Comparison of ENCODE assay signal across 22 cellular contexts in the genomic region with DNA sequence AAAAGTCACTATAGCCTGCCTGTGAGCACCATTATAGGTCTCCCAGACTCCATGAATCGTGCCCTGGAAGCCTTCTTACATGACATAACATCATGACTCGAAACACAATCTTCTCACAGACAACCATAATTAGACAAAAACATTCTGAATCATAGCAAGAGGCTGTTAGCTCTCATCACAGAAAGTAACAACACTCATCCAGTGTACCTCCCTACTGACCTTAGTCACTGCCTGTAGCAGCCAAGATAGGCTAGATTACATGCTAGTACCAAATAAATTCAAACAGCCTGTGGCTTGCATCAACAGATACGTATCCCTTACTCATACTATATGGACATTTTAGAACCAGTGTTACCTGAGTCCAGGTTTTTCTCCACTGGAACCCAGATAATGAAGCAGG.
DNase-seq lines count a peak whose midpoint lies in the region; ATAC-seq and TF ChIP-seq lines count a peak whose summit lies in the region.
"Had no signal": no experiment of that assay in that cellular context is flagged by ENCODE, and none has a peak within 500 bp of the region (broad histone marks: within the 10 kb centered on the region; RNA-seq: fewer than 3 reads in every experiment).

No MANE protein-coding gene starts in this region.

- no peaks in the 10 kb centered on the region for H3K36me3 ChIP-seq in mammary epithelial cell (ENCODE audit: insufficient read depth, low read length)
- H3K36me3 ChIP-seq: neutrophil, tibial nerve had no signal

- no peaks in the 10 kb centered on the region for H3K36me3 Mint-ChIP-seq in progenitor cell of endocrine pancreas (ENCODE audit: insufficient read depth)
- H3K36me3 Mint-ChIP-seq: WTC11 had no signal

- H3K9ac ChIP-seq in mammary epithelial cell (ENCODE audit: insufficient read depth, low read length) = no peak overlapping the region

- no peak for ATAC-seq in stimulated activated naive CD8-positive, alpha-beta T cell treated with anti-CD3 and anti-CD28 coated beads, Interleukin-15, amount 100 ng/mL, for 72 hours
- ATAC-seq: left ventricle myocardium superior, WTC11 had no signal

- H3K27ac ChIP-seq in mammary epithelial cell (ENCODE audit: insufficient read depth, low read depth, low read length) = no peak overlapping the region
- H3K27ac ChIP-seq: neutrophil, tibial nerve had no signal

- in situ Hi-C loops in mammary epithelial cell (cut with MboI; ENCODE audit: low sequenced_read_pairs in 2 of 2) = no loop called here

- no peaks in the 10 kb centered on the region for H4K20me1 ChIP-seq in mammary epithelial cell (ENCODE audit: insufficient read depth, low read length)

- intact Hi-C loops in mammary epithelial cell (cut with micrococcal nuclease) = no loop called here
- intact Hi-C loops in posterior cingulate gyrus (cut with DNase I) = no loop called here

- H3K27ac Mint-ChIP-seq in progenitor cell of endocrine pancreas = peak overlapping the region; percentile 5
- H3K27ac Mint-ChIP-seq in stimulated activated naive CD8-positive, alpha-beta T cell treated with anti-CD3 and anti-CD28 coated beads, Interleukin-15, amount 100 ng/mL, for 72 hours = no peak overlapping the region
- H3K27ac Mint-ChIP-seq: activated CD4-positive, alpha-beta memory T cell treated with anti-CD3 and anti-CD28 coated beads, Interleukin-2, amount 10 ng/mL, durations not matched to agents 7 days and 5 days; activated naive CD4-positive, alpha-beta T cell treated with anti-CD3 and anti-CD28 coated beads for 36 hours; endodermal cell; WTC11 had no signal

- CTCF ChIA-PET in mammary epithelial cell (lab: Charles Lee; ENCODE audit: low non-redundant PET) = no interaction called here

- H3K4me2 ChIP-seq in mammary epithelial cell (ENCODE audit: insufficient read depth, low read depth, low read length) = no peak overlapping the region

- H3K9me3 ChIP-seq in mammary epithelial cell (replicated peaks; ENCODE audit: insufficient read depth, low read length) = peaks cover 29% of the 10 kb centered on the region
- H3K9me3 ChIP-seq: neutrophil, tibial nerve had no signal

- no peaks in the 10 kb centered on the region for H3K4me1 Mint-ChIP-seq in progenitor cell of endocrine pancreas (ENCODE audit: low read depth)
- no peaks in the 10 kb centered on the region for H3K4me1 Mint-ChIP-seq in stimulated activated naive CD8-positive, alpha-beta T cell treated with anti-CD3 and anti-CD28 coated beads, Interleukin-15, amount 100 ng/mL, for 72 hours
- H3K4me1 Mint-ChIP-seq: activated CD4-positive, alpha-beta memory T cell treated with anti-CD3 and anti-CD28 coated beads, Interleukin-2, amount 10 ng/mL, durations not matched to agents 7 days and 5 days; endodermal cell had no signal

- no TSS peak for BruUV-seq in mammary epithelial cell (replicated peaks; lab: Mats Ljungman, UMichigan)

- H3K79me2 ChIP-seq in mammary epithelial cell (ENCODE audit: insufficient read depth, low read length) = no peaks in the 10 kb centered on the region

- TF ChIP-seq CTCF in mammary epithelial cell (conservative IDR thresholded peaks at IDR 0.05 in 1 of 2, IDR thresholded peaks at IDR 0.05 in 1 of 2; ENCODE audit: extremely low read depth in 1 of 2, insufficient read depth in 1 of 2, low read depth in 1 of 2, low read length in 2 of 2) (no peak), progenitor cell of endocrine pancreas (IDR thresholded peaks at IDR 0.05; ENCODE audit: unreplicated experiment) (no peak)

- H3K4me3 ChIP-seq in mammary epithelial cell (replicated peaks in 1 of 3; ENCODE audit: insufficient read depth in 1 of 3, low read depth in 2 of 3, low read length in 3 of 3) = no peak overlapping the region
- H3K4me3 ChIP-seq: tibial nerve had no signal

- H3K9me3 Mint-ChIP-seq in progenitor cell of endocrine pancreas (ENCODE audit: low read depth) = peaks cover 3% of the 10 kb centered on the region
- H3K9me3 Mint-ChIP-seq in stimulated activated naive CD8-positive, alpha-beta T cell treated with anti-CD3 and anti-CD28 coated beads, Interleukin-15, amount 100 ng/mL, for 72 hours = peaks cover 0 to 7% of the 10 kb centered on the region in 2 donors

- no peaks in the 10 kb centered on the region for H3K4me1 ChIP-seq in mammary epithelial cell (ENCODE audit: insufficient read depth, low read length)
- H3K4me1 ChIP-seq: tibial nerve had no signal

- DNase-seq in NCI-H1092 treated with DMSO at 0.1 percent for 48 hours (lab: John Stamatoyannopoulos, UW) = peak; percentile 63
- no peak for DNase-seq in NCI-H1092 (lab: John Stamatoyannopoulos, UW)
- DNase-seq in NCI-H460 (ENCODE audit: extremely low read depth, low read depth) = peak; percentile 6
- DNase-seq in mammary epithelial cell = peak; percentile 0
- no peak for DNase-seq in progenitor cell of endocrine pancreas (ENCODE audit: low spot score, unreplicated experiment)
- DNase-seq in globus pallidus (ENCODE audit: low spot score) = no peak
- DNase-seq in stimulated activated naive CD8-positive, alpha-beta T cell treated with anti-CD3 and anti-CD28 coated beads, Interleukin-15, amount 100 ng/mL, for 72 hours = no peak
- no peak for DNase-seq in posterior cingulate gyrus
- DNase-seq: 8988T; activated CD4-positive, alpha-beta memory T cell treated with anti-CD3 and anti-CD28 coated beads, Interleukin-2, amount 10 ng/mL, durations not matched to agents 7 days and 5 days; activated naive CD4-positive, alpha-beta T cell treated with anti-CD3 and anti-CD28 coated beads for 36 hours; activated T-cell treated with anti-CD3 and anti-CD28 coated beads, Interleukin-2, amount 50 U/mL, for 1 hour; aorta; Calu3; endodermal cell; GF-D8; left ventricle myocardium superior; NK-92 treated with Interleukin-12 subunit alpha and Interleukin-12 subunit beta, amount 100 ng/mL, for 24 hours; stimulated activated naive CD4-positive, alpha-beta T cell treated with Interleukin-2 at 50 U/mL for 16 hours had no signal

- H3K27me3 ChIP-seq in mammary epithelial cell (ENCODE audit: insufficient read depth, low read length) = no peaks in the 10 kb centered on the region
- H3K27me3 ChIP-seq: neutrophil, tibial nerve had no signal

- H2AFZ ChIP-seq in mammary epithelial cell (ENCODE audit: low read depth, low read length) = no peak overlapping the region

- dilution Hi-C loops in mammary epithelial cell (cut with HindIII; ENCODE audit: low sequenced_read_pairs) = no loop called here

- 8% methylated on average over 3 of the region's 3 CpGs for WGBS in mammary epithelial cell (ENCODE audit: low coverage, missing lambda C conversion rate)

- no peak overlapping the region for H3K4me3 Mint-ChIP-seq in progenitor cell of endocrine pancreas (ENCODE audit: low read depth)
- no peak overlapping the region for H3K4me3 Mint-ChIP-seq in stimulated activated naive CD8-positive, alpha-beta T cell treated with anti-CD3 and anti-CD28 coated beads, Interleukin-15, amount 100 ng/mL, for 72 hours
- H3K4me3 Mint-ChIP-seq: activated CD4-positive, alpha-beta memory T cell treated with anti-CD3 and anti-CD28 coated beads, Interleukin-2, amount 10 ng/mL, durations not matched to agents 7 days and 5 days; activated naive CD4-positive, alpha-beta T cell treated with anti-CD3 and anti-CD28 coated beads for 36 hours; endodermal cell; WTC11 had no signal

- H3K27me3 Mint-ChIP-seq in progenitor cell of endocrine pancreas = no peaks in the 10 kb centered on the region
- no peaks in the 10 kb centered on the region for H3K27me3 Mint-ChIP-seq in stimulated activated naive CD8-positive, alpha-beta T cell treated with anti-CD3 and anti-CD28 coated beads, Interleukin-15, amount 100 ng/mL, for 72 hours
- H3K27me3 Mint-ChIP-seq: activated CD4-positive, alpha-beta memory T cell treated with anti-CD3 and anti-CD28 coated beads, Interleukin-2, amount 10 ng/mL, durations not matched to agents 7 days and 5 days had no signal

Comparison
In these comparisons a context has a peak if more than half of its experiments do, and no peak if none do; other contexts are left out.
1. DNase-seq: peak in NCI-H1092 treated with DMSO at 0.1 percent for 48 hours (single experiment), NCI-H460 (single experiment) and mammary epithelial cell (single experiment); none in NCI-H1092 (single experiment), progenitor cell of endocrine pancreas (single experiment), globus pallidus (single experiment), stimulated activated naive CD8-positive, alpha-beta T cell treated with anti-CD3 and anti-CD28 coated beads, Interleukin-15, amount 100 ng/mL, for 72 hours (0 of 2) and posterior cingulate gyrus (0 of 10).